ENCODE assay signal across 10 cellular contexts in genomic region chr12:24931666-24932405, GRCh38. TPM values are rescaled to one million over a fixed set of nuclear protein-coding genes. Genes with fewer than 3 reads are reported as not detected.
DNase-seq lines count a peak whose midpoint lies in the region; ATAC-seq lines count a peak whose summit lies in the region.
"Had no signal": no experiment of that assay in that cellular context is flagged by ENCODE, and none has a peak within 500 bp of the region (broad histone marks: within the 10 kb centered on the region; RNA-seq: fewer than 3 reads in every experiment).

No MANE protein-coding gene starts in this region.

- H3K9ac ChIP-seq in trophoblast cell (ENCODE audit: low read length): no peak overlapping the region

- no peaks in the 10 kb centered on the region for H3K36me3 Mint-ChIP-seq in T-helper 17 cell (ENCODE audit: low read depth)

- H3K27ac Mint-ChIP-seq in stimulated activated naive CD8-positive, alpha-beta T cell treated with anti-CD3 and anti-CD28 coated beads, Interleukin-15, amount 100 ng/mL, for 72 hours: no peak overlapping the region
- no peak overlapping the region for H3K27ac Mint-ChIP-seq in T-helper 17 cell

- no peak overlapping the region for H3K23ac ChIP-seq in trophoblast cell (ENCODE audit: low read length)

- no peaks in the 10 kb centered on the region for H3K79me1 ChIP-seq in trophoblast cell (ENCODE audit: low read length)

- H3K14ac ChIP-seq in trophoblast cell (ENCODE audit: low read length): no peak overlapping the region

- no peaks in the 10 kb centered on the region for H3K9me3 Mint-ChIP-seq in stimulated activated naive CD8-positive, alpha-beta T cell treated with anti-CD3 and anti-CD28 coated beads, Interleukin-15, amount 100 ng/mL, for 72 hours

- H2AK5ac ChIP-seq in trophoblast cell (ENCODE audit: low read length): no peak overlapping the region

- WGBS in trophoblast cell (ENCODE audit: extremely low coverage, insufficient coverage, insufficient read length): no CpG with 5 or more reads among the region's 4 CpGs

- H3K27me3 ChIP-seq in trophoblast cell (ENCODE audit: insufficient read depth, low read length): no peaks in the 10 kb centered on the region

- peaks cover 17% of the 10 kb centered on the region for H3K4me1 Mint-ChIP-seq in stimulated activated naive CD8-positive, alpha-beta T cell treated with anti-CD3 and anti-CD28 coated beads, Interleukin-15, amount 100 ng/mL, for 72 hours
- H3K4me1 Mint-ChIP-seq in T-helper 17 cell: peaks cover 4% of the 10 kb centered on the region

- H3K9me3 ChIP-seq in T-helper 17 cell (ENCODE audit: control insufficient read depth, low read length, poor library complexity, severe bottlenecking) (no peaks in the 10 kb centered on the region), trophoblast cell (ENCODE audit: insufficient read depth, low read depth, low read length) (no peaks in the 10 kb centered on the region)

- H2BK120ac ChIP-seq in trophoblast cell (ENCODE audit: insufficient read depth, low read length, poor library complexity): no peak overlapping the region

- no peak overlapping the region for H2BK12ac ChIP-seq in trophoblast cell (ENCODE audit: low read length)

- H3K4me3 ChIP-seq in trophoblast cell (ENCODE audit: low read depth, low read length): no peak overlapping the region

- no peak overlapping the region for H3K27ac ChIP-seq in trophoblast cell (ENCODE audit: low read depth, low read length)

- H3K36me3 ChIP-seq in trophoblast cell (ENCODE audit: control insufficient read depth in 1 of 2, insufficient read depth in 2 of 2, low read length in 2 of 2): no peaks in the 10 kb centered on the region

- no peak overlapping the region for H2AFZ ChIP-seq in trophoblast cell (ENCODE audit: insufficient read depth, low read length, poor library complexity)

- H3K18ac ChIP-seq in trophoblast cell (ENCODE audit: low read length): no peak overlapping the region

- H3K4me1 ChIP-seq in trophoblast cell (ENCODE audit: control insufficient read depth in 1 of 2, insufficient read depth in 2 of 2, low read length in 2 of 2): peaks cover 4 to 7% of the 10 kb centered on the region in 2 experiments

- ATAC-seq in stimulated activated naive CD8-positive, alpha-beta T cell treated with anti-CD3 and anti-CD28 coated beads, Interleukin-15, Interleukin-2, amounts not matched to agents 100 U/mL and 50 U/mL, for 24 hours: peak; percentile 68
- ATAC-seq in stimulated activated naive CD8-positive, alpha-beta T cell treated with anti-CD3 and anti-CD28 coated beads, Interleukin-15, amount 100 ng/mL, for 72 hours: no peak
- peak; percentile 92 for ATAC-seq in HG03103 (IDR thresholded peaks at IDR 0.05; ENCODE audit: low read depth, unreplicated experiment)
- ATAC-seq in T-helper 17 cell: peak; percentile 50

- H3K79me2 ChIP-seq in trophoblast cell (ENCODE audit: control insufficient read depth, insufficient read depth, low read length, poor library complexity): peaks cover 3% of the 10 kb centered on the region

- H3K4ac ChIP-seq in trophoblast cell (ENCODE audit: low read depth, low read length): no peak overlapping the region

- no peak overlapping the region for H4K12ac ChIP-seq in trophoblast cell (ENCODE audit: low read depth, low read length)

- no peak overlapping the region for H2BK5ac ChIP-seq in trophoblast cell (ENCODE audit: low read depth, low read length, poor library complexity)

- H4K8ac ChIP-seq in trophoblast cell (ENCODE audit: low read depth, low read length): no peak overlapping the region

- peaks cover 26% of the 10 kb centered on the region for H3K27me3 Mint-ChIP-seq in stimulated activated naive CD8-positive, alpha-beta T cell treated with anti-CD3 and anti-CD28 coated beads, Interleukin-15, amount 100 ng/mL, for 72 hours
- peaks cover 24% of the 10 kb centered on the region for H3K27me3 Mint-ChIP-seq in T-helper 17 cell

- no peak overlapping the region for H3K4me3 Mint-ChIP-seq in stimulated activated naive CD8-positive, alpha-beta T cell treated with anti-CD3 and anti-CD28 coated beads, Interleukin-15, amount 100 ng/mL, for 72 hours
- H3K4me3 Mint-ChIP-seq in T-helper 17 cell: no peak overlapping the region

- no peak for DNase-seq in stimulated activated naive CD8-positive, alpha-beta T cell treated with anti-CD3 and anti-CD28 coated beads, Interleukin-15, Interleukin-2, amounts not matched to agents 100 U/mL and 50 U/mL, for 24 hours
- DNase-seq in stimulated activated naive CD8-positive, alpha-beta T cell treated with anti-CD3 and anti-CD28 coated beads, Interleukin-15, amount 100 ng/mL, for 72 hours: no peak
- DNase-seq in T-helper 17 cell (no peak), trophoblast cell (no peak), NCI-H2029 treated with DMSO at 0.1 percent for 48 hours (lab: John Stamatoyannopoulos, UW) (no peak), DMS114 treated with DMSO at 0.1 percent for 48 hours (lab: John Stamatoyannopoulos, UW; ENCODE audit: unreplicated experiment) (no peak)
- no peak for DNase-seq in stimulated activated CD4-positive, alpha-beta T cell treated with anti-CD3 and anti-CD28 coated beads, Interleukin-2, amount 100 ng/mL, for 24 hours
- DNase-seq: activated gamma-delta T cell treated with Interleukin-2 at 50 U/mL for 16 hours, NCI-H1417 treated with DMSO at 0.1 percent for 48 hours had no signal

- H3K4me2 ChIP-seq in trophoblast cell (ENCODE audit: low read length): no peak overlapping the region

- no peak overlapping the region for H4K91ac ChIP-seq in trophoblast cell (ENCODE audit: low read depth, low read length)

RNA-seq across cellular contexts. Expression of gene BCAT1, which starts 17.1 kb away (rescaled TPM):
- total RNA-seq in T-helper 17 cell: 1 to 10 TPM; 1.1 to 1.6 TPM
- 80.8 and 83.0 TPM in 2 replicates for polyA plus RNA-seq in trophoblast cell (2013)
